In genomic region chr6:44223471-44224153, GRCh38 we compare ENCODE assay signal across 2 cellular contexts.
TF ChIP-seq lines count a peak whose summit lies in the region.

TSS of gene SLC29A1 (plus strand) at chr6:44223595. CDS start at chr6:44227314, 3,719 bp downstream.

TF ChIP-seq in Ishikawa, 13 proteins besides CTCF, POLR2A, EP300 and RAD21:
- TF ChIP-seq REST (IDR thresholded peaks at IDR 0.05; ENCODE audit: low read depth): no peak
- no peak for TF ChIP-seq YY1 (IDR thresholded peaks at IDR 0.05; ENCODE audit: low read depth)
- no peak for TF ChIP-seq TEAD4 (IDR thresholded peaks at IDR 0.05)
- peak; percentile 94 for TF ChIP-seq MAX (IDR thresholded peaks at IDR 0.05)
- TF ChIP-seq EGR1 (IDR thresholded peaks at IDR 0.05): no peak
- TF ChIP-seq FOXM1 (IDR thresholded peaks at IDR 0.05; ENCODE audit: borderline replicate concordance, low read depth): no peak
- no peak for TF ChIP-seq CREB1 (IDR thresholded peaks at IDR 0.05; ENCODE audit: low read depth)
- TF ChIP-seq TAF1 (IDR thresholded peaks at IDR 0.05; ENCODE audit: low read depth): no peak; the same call in 1 of the 2 replicates
- TF ChIP-seq ZBTB7A (IDR thresholded peaks at IDR 0.05; ENCODE audit: low read depth): no peak
- no peak for TF ChIP-seq NFIC (IDR thresholded peaks at IDR 0.05)
- TF ChIP-seq TCF12 (IDR thresholded peaks at IDR 0.05; ENCODE audit: low read depth): no peak
- no peak for TF ChIP-seq CEBPB (IDR thresholded peaks at IDR 0.05)
- peak; percentile 67 for TF ChIP-seq USF1 (IDR thresholded peaks at IDR 0.05)

TF ChIP-seq in neural cell, 6 proteins besides CTCF, POLR2A, EP300 and RAD21 (continued from another document):
- TF ChIP-seq POLR2AphosphoS5 (IDR thresholded peaks at IDR 0.05) (peak; percentile 57), EZH2 (IDR thresholded peaks at IDR 0.05; ENCODE audit: borderline replicate concordance, insufficient read depth, low read length, poor library complexity, severe bottlenecking) (no peak), SMC3 (conservative IDR thresholded peaks at IDR 0.05; ENCODE audit: poor library complexity) (no peak), MXI1 (conservative IDR thresholded peaks at IDR 0.05; ENCODE audit: poor library complexity, severe bottlenecking) (peak; percentile 96)
